In genomic region chrX:130566028-130566683, GRCh38 we compare ENCODE assay signal across 18 cellular contexts.
DNase-seq lines count a peak whose midpoint lies in the region; ATAC-seq, FAIRE-seq and TF ChIP-seq lines count a peak whose summit lies in the region.
"Had no signal": no experiment of that assay in that cellular context is flagged by ENCODE, and none has a peak within 500 bp of the region (broad histone marks: within the 10 kb centered on the region; RNA-seq: fewer than 3 reads in every experiment).

No MANE protein-coding gene starts in this region.

- intact Hi-C loops in K562 (cut with micrococcal nuclease): no loop called here

- no peaks in the 10 kb centered on the region for H3K79me2 ChIP-seq in K562 (ENCODE audit: control insufficient read depth, insufficient read depth, low read length)
- H3K79me2 ChIP-seq in neural progenitor cell (ENCODE audit: low read depth): no peaks in the 10 kb centered on the region

- H3K4me1 ChIP-seq in K562 (replicated peaks in 1 of 2; ENCODE audit: control insufficient read depth in 2 of 2, insufficient read depth in 2 of 2, low read length in 2 of 2) (no peaks in the 10 kb centered on the region; a peak in 1 of 5 replicates), neural progenitor cell (no peaks in the 10 kb centered on the region)

- no peak for TF ChIP-seq EP300 in K562 (IDR thresholded peaks at IDR 0.05; ENCODE audit: low read length)

- no peak for TF ChIP-seq RAD21 in K562 (CRISPR knock-in tag; conservative IDR thresholded peaks at IDR 0.05 in 1 of 2, IDR thresholded peaks at IDR 0.05 in 1 of 2)

- no peak for TF ChIP-seq CTCF in K562 (IDR thresholded peaks at IDR 0.05 in 2 of 3, conservative IDR thresholded peaks at IDR 0.05 in 1 of 3; ENCODE audit: insufficient read depth in 2 of 3, low read depth in 1 of 3, low read length in 3 of 3)
- TF ChIP-seq CTCF in neural progenitor cell (IDR thresholded peaks at IDR 0.05): no peak

- FAIRE-seq in K562 (lab: Jason Lieb, UNC): no peak

- H2AFZ ChIP-seq in K562 (ENCODE audit: low read depth, low read length): no peak overlapping the region
- no peak overlapping the region for H2AFZ ChIP-seq in neural progenitor cell (replicated peaks)

- H3F3A ChIP-seq in neural progenitor cell (ENCODE audit: low read depth): no peaks in the 10 kb centered on the region

- H3K36me3 ChIP-seq in K562 (ENCODE audit: control insufficient read depth, insufficient read depth, low read length) (no peaks in the 10 kb centered on the region), neural progenitor cell (no peaks in the 10 kb centered on the region)

- no peaks in the 10 kb centered on the region for H3K27me3 ChIP-seq in K562 (ENCODE audit: control insufficient read depth in 2 of 2, insufficient read depth in 2 of 2, low read length in 2 of 2)
- no peaks in the 10 kb centered on the region for H3K27me3 ChIP-seq in neural progenitor cell

- H3K27ac Mint-ChIP-seq in neural progenitor cell: no peak overlapping the region
- H3K27ac Mint-ChIP-seq: HFFc6 had no signal

- H3K9me3 ChIP-seq in K562 (replicated peaks; ENCODE audit: control insufficient read depth, insufficient read depth, low read depth, low read length) (no peaks in the 10 kb centered on the region), neural progenitor cell (ENCODE audit: low read depth) (no peaks in the 10 kb centered on the region)

- DNase-seq in NCI-H1417 (lab: John Stamatoyannopoulos, UW) (peak; percentile 28 to 60 (median 38)), NCI-H1417 treated with DMSO at 0.1 percent for 48 hours (lab: John Stamatoyannopoulos, UW) (no peak), NCI-H345 (lab: John Stamatoyannopoulos, UW) (peak; percentile 41), K562 (ENCODE audit: extremely low read depth in 1 of 4, low spot score in 3 of 4) (no peak), myocyte (ENCODE audit: low read depth) (peak; percentile 13), neural progenitor cell (ENCODE audit: low spot score) (no peak)
- DNase-seq in NK-92 treated with Interleukin-12 subunit alpha and Interleukin-12 subunit beta, amount 100 ng/mL, for 24 hours (lab: John Stamatoyannopoulos, UW): no peak
- DNase-seq: CD8-positive, alpha-beta memory T cell; DMS 273 treated with DMSO at 0.1 percent for 48 hours; EL; HFFc6; NCI-H1092 treated with DMSO at 0.1 percent for 48 hours; NCI-H1930; NCI-H446; PC-3 had no signal

- in situ Hi-C loops in K562 (cut with MboI): no loop called here

- CTCF ChIA-PET in K562 (lab: Yijun Ruan, JAX; ENCODE audit: low intra/inter-chr PET ratio): no interaction called here

- ATAC-seq in K562 (no peak), GM21390 (IDR thresholded peaks at IDR 0.05; ENCODE audit: unreplicated experiment) (no peak)
- ATAC-seq: PC-3 had no signal

- no peak overlapping the region for H3K4me2 ChIP-seq in K562 (ENCODE audit: insufficient read depth, low read length)
- no peak overlapping the region for H3K4me2 ChIP-seq in neural progenitor cell

- BruUV-seq in K562 (replicated peaks; lab: Mats Ljungman, UMichigan): no TSS peak

- peaks cover 3% of the 10 kb centered on the region for H3K27me3 Mint-ChIP-seq in neural progenitor cell (ENCODE audit: insufficient read depth, low read depth)

- H3K4me3 Mint-ChIP-seq in neural progenitor cell: no peak overlapping the region
- H3K4me3 Mint-ChIP-seq: CD8-positive, alpha-beta memory T cell; HFFc6 had no signal

- H3K4me3 ChIP-seq in K562 (no peak overlapping the region), neural progenitor cell (no peak overlapping the region)

- no peaks in the 10 kb centered on the region for H3K36me3 Mint-ChIP-seq in neural progenitor cell
- H3K36me3 Mint-ChIP-seq: CD8-positive, alpha-beta memory T cell had no signal

- H3K9me1 ChIP-seq in K562 (ENCODE audit: control insufficient read depth, insufficient read depth, low read length): no peaks in the 10 kb centered on the region

- H3K9ac ChIP-seq in K562 (ENCODE audit: insufficient read depth in 1 of 2, low read depth in 2 of 2, low read length in 2 of 2): no peak overlapping the region
- no peak overlapping the region for H3K9ac ChIP-seq in neural progenitor cell

- H3K27ac ChIP-seq in K562 (ENCODE audit: extremely low read depth, low read depth, low read length) (no peak overlapping the region), neural progenitor cell (no peak overlapping the region)
- H3K27ac ChIP-seq: 22Rv1, HL-60 had no signal

- H4K20me1 ChIP-seq in K562 (replicated peaks; ENCODE audit: control insufficient read depth, insufficient read depth, low read length) (no peaks in the 10 kb centered on the region), neural progenitor cell (ENCODE audit: low read depth) (no peaks in the 10 kb centered on the region)

- no peak for TF ChIP-seq POLR2A in K562 (conservative IDR thresholded peaks at IDR 0.05)

- no peaks in the 10 kb centered on the region for H3K9me3 Mint-ChIP-seq in neural progenitor cell
- H3K9me3 Mint-ChIP-seq: HFFc6 had no signal

- WGBS in K562 (ENCODE audit: insufficient coverage, low coverage, missing lambda C conversion rate): 21% methylated on average over 4 of the region's 4 CpGs

- POLR2A ChIA-PET in K562 (lab: Yijun Ruan, JAX): interaction anchor here (0.8 to 1.2 kb wide), 2 partner anchors 10 to 1325 kb away, joined by 3 to 4 read pairs; no protein-coding TSS in a partner anchor

- no peaks in the 10 kb centered on the region for H3K4me1 Mint-ChIP-seq in neural progenitor cell
- H3K4me1 Mint-ChIP-seq: CD8-positive, alpha-beta memory T cell had no signal

TF ChIP-seq in K562, 482 proteins besides CTCF, POLR2A, EP300 and RAD21:
- TF ChIP-seq WHSC1 (IDR thresholded peaks at IDR 0.05; ENCODE audit: low read length): no peak
- TF ChIP-seq ILF3 (IDR thresholded peaks at IDR 0.05; ENCODE audit: borderline replicate concordance): no peak
- no peak for TF ChIP-seq ZMIZ1 (IDR thresholded peaks at IDR 0.05; ENCODE audit: low read depth in 2 of 2, low read length in 2 of 2)
- no peak for TF ChIP-seq SNAPC5 (CRISPR knock-in tag; IDR thresholded peaks at IDR 0.05)
- peak; percentile 71 for TF ChIP-seq USF1 (CRISPR knock-in tag; IDR thresholded peaks at IDR 0.05)
- no peak for TF ChIP-seq RNF2 (IDR thresholded peaks at IDR 0.05)
- TF ChIP-seq CBFA2T3 (IDR thresholded peaks at IDR 0.05): 0 out of 2 replicates have a peak, but pooled peaks have one; percentile 9
- no peak for TF ChIP-seq KDM2B (CRISPR knock-in tag; IDR thresholded peaks at IDR 0.05)
- TF ChIP-seq FOXP1 (CRISPR knock-in tag; IDR thresholded peaks at IDR 0.05): no peak
- TF ChIP-seq CHD2 (IDR thresholded peaks at IDR 0.05; ENCODE audit: low read depth, low read length): no peak
- peak; percentile 43 for TF ChIP-seq USF2 (CRISPR knock-in tag; IDR thresholded peaks at IDR 0.05)
- TF ChIP-seq ETV1 (tag; conservative IDR thresholded peaks at IDR 0.05; ENCODE audit: low read depth): no peak
- TF ChIP-seq HNRNPK (IDR thresholded peaks at IDR 0.05; ENCODE audit: low read depth, low read length, poor library complexity, severe bottlenecking): no peak
TF ChIP-seq in K562: peak in this region for 3.

Comparison
In these comparisons a context has a peak if more than half of its experiments do, and no peak if none do; other contexts are left out.
1. DNase-seq: peak in NCI-H1417 (3 of 3), NCI-H345 (single experiment) and myocyte (single experiment); none in NCI-H1417 treated with DMSO at 0.1 percent for 48 hours (single experiment), K562 (0 of 4), neural progenitor cell (single experiment) and NK-92 treated with Interleukin-12 subunit alpha and Interleukin-12 subunit beta, amount 100 ng/mL, for 24 hours (single experiment).